ENCODE assay signal across 8 cellular contexts in genomic region chr11:66676931-66677598, GRCh38. TPM values are rescaled to one million over a fixed set of nuclear protein-coding genes. Genes with fewer than 3 reads are reported as not detected.
DNase-seq lines count a peak whose midpoint lies in the region; ATAC-seq and TF ChIP-seq lines count a peak whose summit lies in the region.

No MANE protein-coding gene starts in this region.

- no peak for ATAC-seq in activated naive CD8-positive, alpha-beta T cell treated with anti-CD3 and anti-CD28 coated beads, Interleukin-2, amount 50 U/mL, for 24 hours

- peak overlapping the region; percentile 89 for H3K27ac ChIP-seq in testis

- POLR2A ChIA-PET in activated CD4-positive, alpha-beta T cell treated with anti-CD3 and anti-CD28 coated beads, Interleukin-2, amount 10 ng/mL, durations not matched to agents 7 days and 5 days (lab: Charles Lee) = interaction anchor here (0.8 kb wide), 1 partner anchor 177 kb away, joined by 3 read pairs; no protein-coding TSS in a partner anchor

- peak overlapping the region; percentile 99 for H3K27ac Mint-ChIP-seq in activated CD4-positive, alpha-beta T cell treated with anti-CD3 and anti-CD28 coated beads, Interleukin-2, amount 10 ng/mL, durations not matched to agents 7 days and 5 days
- peak overlapping the region; percentile 96 for H3K27ac Mint-ChIP-seq in activated naive CD8-positive, alpha-beta T cell treated with anti-CD3 and anti-CD28 coated beads, Interleukin-2, amount 50 U/mL, for 24 hours

- H3K27me3 Mint-ChIP-seq in activated CD4-positive, alpha-beta T cell treated with anti-CD3 and anti-CD28 coated beads, Interleukin-2, amount 10 ng/mL, durations not matched to agents 7 days and 5 days = no peaks in the 10 kb centered on the region
- no peaks in the 10 kb centered on the region for H3K27me3 Mint-ChIP-seq in activated naive CD8-positive, alpha-beta T cell treated with anti-CD3 and anti-CD28 coated beads, Interleukin-2, amount 50 U/mL, for 24 hours

- peak overlapping the region; percentile 63 to 84 for H3K4me3 ChIP-seq in testis

- no peak for TF ChIP-seq POLR2A in testis (IDR thresholded peaks at IDR 0.05)

- TF ChIP-seq CTCF in testis (IDR thresholded peaks at IDR 0.05) = no peak

- no peaks in the 10 kb centered on the region for H3K27me3 ChIP-seq in testis

- H3K4me3 Mint-ChIP-seq in activated CD4-positive, alpha-beta T cell treated with anti-CD3 and anti-CD28 coated beads, Interleukin-2, amount 10 ng/mL, durations not matched to agents 7 days and 5 days = peak overlapping the region; percentile 93
- H3K4me3 Mint-ChIP-seq in activated naive CD8-positive, alpha-beta T cell treated with anti-CD3 and anti-CD28 coated beads, Interleukin-2, amount 50 U/mL, for 24 hours = peak overlapping the region; percentile 95

- 3 to 7% methylated on average over 27 of the region's 27 CpGs for WGBS in testis, 2 donors

- CTCF ChIA-PET in activated CD4-positive, alpha-beta T cell treated with anti-CD3 and anti-CD28 coated beads, Interleukin-2, amount 10 ng/mL, durations not matched to agents 7 days and 5 days (lab: Charles Lee) = interaction anchor here (1.1 to 3.8 kb wide), 17 partner anchors 9 to 267 kb away, joined by 3 to 30 read pairs (median 6); partner anchors contain the start of genes MRPL11, RBM4, RCE1 and ZDHHC24

- peaks cover 19% of the 10 kb centered on the region for H3K36me3 Mint-ChIP-seq in activated CD4-positive, alpha-beta T cell treated with anti-CD3 and anti-CD28 coated beads, Interleukin-2, amount 10 ng/mL, durations not matched to agents 7 days and 5 days (ENCODE audit: low read depth)
- peaks cover 15% of the 10 kb centered on the region for H3K36me3 Mint-ChIP-seq in activated naive CD8-positive, alpha-beta T cell treated with anti-CD3 and anti-CD28 coated beads, Interleukin-2, amount 50 U/mL, for 24 hours (ENCODE audit: low read depth)

- H3K9me3 ChIP-seq in testis = no peaks in the 10 kb centered on the region

- intact Hi-C loops in testis (cut with DNase I; ENCODE audit: low total_unique reads) = loop anchor here (5.0 to 10.0 kb wide), 3 partner anchors 40 to 192 kb away; partner anchors contain the start of genes DPP3 and RBM4

- peaks cover 39% of the 10 kb centered on the region for H3K4me1 Mint-ChIP-seq in activated CD4-positive, alpha-beta T cell treated with anti-CD3 and anti-CD28 coated beads, Interleukin-2, amount 10 ng/mL, durations not matched to agents 7 days and 5 days
- peaks cover 37% of the 10 kb centered on the region for H3K4me1 Mint-ChIP-seq in activated naive CD8-positive, alpha-beta T cell treated with anti-CD3 and anti-CD28 coated beads, Interleukin-2, amount 50 U/mL, for 24 hours

- no peak for DNase-seq in activated CD4-positive, alpha-beta T cell treated with anti-CD3 and anti-CD28 coated beads, Interleukin-2, amount 10 ng/mL, durations not matched to agents 7 days and 5 days
- no peak for DNase-seq in activated CD4-positive, alpha-beta T cell treated with anti-CD3 and anti-CD28 coated beads, Interleukin-2, amount 50 U/mL, for 1 hour
- no peak for DNase-seq in activated naive CD8-positive, alpha-beta T cell treated with anti-CD3 and anti-CD28 coated beads, Interleukin-2, amount 50 U/mL, for 24 hours
- DNase-seq in kidney tubule cell (ENCODE audit: low spot score) = peak; percentile 8
- no peak for DNase-seq in testis
- DNase-seq in GOT3 (lab: John Stamatoyannopoulos, UW) = no peak
- no peak for DNase-seq in activated CD8-positive, alpha-beta memory T cell treated with anti-CD3 and anti-CD28 coated beads, Interleukin-2, amount 50 U/mL, for 48 hours
- no peak for DNase-seq in DMS79 treated with DMSO at 0.1 percent for 48 hours (lab: John Stamatoyannopoulos, UW)

- peaks cover 14% of the 10 kb centered on the region for H3K4me1 ChIP-seq in testis

- H3K9me3 Mint-ChIP-seq in activated CD4-positive, alpha-beta T cell treated with anti-CD3 and anti-CD28 coated beads, Interleukin-2, amount 10 ng/mL, durations not matched to agents 7 days and 5 days = no peaks in the 10 kb centered on the region
- no peaks in the 10 kb centered on the region for H3K9me3 Mint-ChIP-seq in activated naive CD8-positive, alpha-beta T cell treated with anti-CD3 and anti-CD28 coated beads, Interleukin-2, amount 50 U/mL, for 24 hours

- no peaks in the 10 kb centered on the region for H3K36me3 ChIP-seq in testis (ENCODE audit: low read depth, missing control alignments)

RNA-seq across cellular contexts. Expression of gene RBM4B, which starts 0.6 kb away (rescaled TPM):
- 10 to 100 TPM; 18.1 to 20.4 TPM for total RNA-seq in activated CD4-positive, alpha-beta T cell treated with anti-CD3 and anti-CD28 coated beads, Interleukin-2, amount 10 ng/mL, durations not matched to agents 7 days and 5 days
- total RNA-seq in testis = 10 to 100 TPM; 35.0 to 35.7 TPM
- 35.2 TPM for polyA plus RNA-seq in testis (ENCODE audit: insufficient read depth, low read depth, low replicate concordance)

RNA-seq across cellular contexts. Expression of gene RBM4, which starts 38.6 kb away (rescaled TPM):
- 100 to 1,000 TPM; 124 to 137 TPM for total RNA-seq in activated CD4-positive, alpha-beta T cell treated with anti-CD3 and anti-CD28 coated beads, Interleukin-2, amount 10 ng/mL, durations not matched to agents 7 days and 5 days
- 100 to 1,000 TPM in 1 of 2 donors, 10 to 100 TPM in 1; 95.2 to 123 TPM for total RNA-seq in testis
- polyA plus RNA-seq in testis (ENCODE audit: insufficient read depth, low read depth, low replicate concordance) = 137 TPM

RNA-seq across cellular contexts. Expression of gene SPTBN2, which starts 52.0 kb away (rescaled TPM):
- under 1 TPM; 0.25 to 0.35 TPM for total RNA-seq in activated CD4-positive, alpha-beta T cell treated with anti-CD3 and anti-CD28 coated beads, Interleukin-2, amount 10 ng/mL, durations not matched to agents 7 days and 5 days
- 100 to 1,000 TPM; 116 to 239 TPM for total RNA-seq in testis
- 159 TPM for polyA plus RNA-seq in testis (ENCODE audit: insufficient read depth, low read depth, low replicate concordance)

Comparison
In these comparisons a context has a peak if more than half of its experiments do, and no peak if none do; other contexts are left out.
1. RNA of gene SPTBN2, which starts 52.0 kb away (total RNA-seq): 116 to 239 TPM in testis; 0.25 to 0.35 TPM in activated CD4-positive, alpha-beta T cell treated with anti-CD3 and anti-CD28 coated beads, Interleukin-2, amount 10 ng/mL, durations not matched to agents 7 days and 5 days; every median in the first group is over 10 times any median in the second.